Comparison of ENCODE assay signal across 8 cellular contexts in genomic region chr6:36615018-36615761, GRCh38. TPM values are rescaled to one million over a fixed set of nuclear protein-coding genes. Genes with fewer than 3 reads are reported as not detected.
DNase-seq lines count a peak whose midpoint lies in the region; ATAC-seq, FAIRE-seq and TF ChIP-seq lines count a peak whose summit lies in the region.

No MANE protein-coding gene starts in this region.

- dilution Hi-C loops in keratinocyte (cut with MboI; ENCODE audit: extremely low pct_ligation_motif_present, low sequenced_read_pairs) = loop anchor here (10.0 kb wide), 1 partner anchor 140 kb away; no protein-coding TSS in a partner anchor

- H3K27ac ChIP-seq in DND-41 (ENCODE audit: low read length) = 0 out of 2 replicates have a peak overlapping the region, but pooled peaks have one; percentile 10
- H3K27ac ChIP-seq in brain microvascular endothelial cell = no peak overlapping the region
- H3K27ac ChIP-seq in keratinocyte (ENCODE audit: control insufficient read depth, insufficient read depth, low read length) = no peak overlapping the region

- H3K79me2 ChIP-seq in DND-41 (ENCODE audit: insufficient read depth, low read length) (peaks cover 10% of the 10 kb centered on the region; the same call in 1 of the 2 replicates), keratinocyte (ENCODE audit: control insufficient read depth, insufficient read depth, low read length) (no peaks in the 10 kb centered on the region)

- no peaks in the 10 kb centered on the region for H3K4me1 ChIP-seq in DND-41 (ENCODE audit: insufficient read depth, low read length)
- H3K4me1 ChIP-seq in keratinocyte (ENCODE audit: control insufficient read depth, extremely low read depth, insufficient read depth, low read length) = peaks cover 14% of the 10 kb centered on the region

- H3K27me3 ChIP-seq in DND-41 (ENCODE audit: insufficient read depth, low read length, poor library complexity) (no peaks in the 10 kb centered on the region), brain microvascular endothelial cell (replicated peaks) (no peaks in the 10 kb centered on the region), keratinocyte (ENCODE audit: control insufficient read depth, extremely low read depth, insufficient read depth, low read length) (no peaks in the 10 kb centered on the region)

- H4K20me1 ChIP-seq in DND-41 (ENCODE audit: insufficient read depth, low read length) (peaks cover 22% of the 10 kb centered on the region; the same call in 1 of the 2 replicates), keratinocyte (ENCODE audit: control insufficient read depth, extremely low read depth, insufficient read depth, low read length) (peaks cover 5% of the 10 kb centered on the region)

- H3K9me1 ChIP-seq in keratinocyte (ENCODE audit: control insufficient read depth, extremely low read depth, insufficient read depth, low read length) = no peaks in the 10 kb centered on the region

- H3K4me2 ChIP-seq in DND-41 (ENCODE audit: insufficient read depth, low read length) (no peak overlapping the region), keratinocyte (ENCODE audit: control insufficient read depth, extremely low read depth, insufficient read depth, low read depth, low read length) (no peak overlapping the region)

- no peak overlapping the region for H3K4me3 ChIP-seq in DND-41 (ENCODE audit: low read depth in 1 of 2, low read length in 2 of 2)
- H3K4me3 ChIP-seq in brain microvascular endothelial cell (ENCODE audit: low read depth, low read length) = no peak overlapping the region
- no peak overlapping the region for H3K4me3 ChIP-seq in keratinocyte (ENCODE audit: control insufficient read depth in 2 of 3, extremely low read depth in 1 of 3, insufficient read depth in 2 of 3, low read depth in 1 of 3, low read length in 3 of 3)

- TF ChIP-seq CTCF in DND-41 (IDR thresholded peaks at IDR 0.05; ENCODE audit: borderline replicate concordance, extremely low read depth, low read length, poor library complexity, severe bottlenecking) (peak; percentile 70), brain microvascular endothelial cell (IDR thresholded peaks at IDR 0.05; ENCODE audit: low read depth, low read length, missing control alignments) (peak; percentile 81), keratinocyte (optimal IDR thresholded peaks at IDR 0.05 in 1 of 3, IDR thresholded peaks at IDR 0.05 in 1 of 3, conservative IDR thresholded peaks at IDR 0.05 in 1 of 3; ENCODE audit: extremely low read depth in 1 of 3, insufficient read depth in 2 of 3, low read length in 3 of 3) (peak; percentile 66 to 72 (median 71))

- peaks cover 37% of the 10 kb centered on the region for H3K36me3 ChIP-seq in DND-41 (ENCODE audit: insufficient read depth, low read length)
- H3K36me3 ChIP-seq in brain microvascular endothelial cell (replicated peaks) = peaks cover 5% of the 10 kb centered on the region
- peaks cover 0 to 6% of the 10 kb centered on the region in 2 experiments for H3K36me3 ChIP-seq in keratinocyte (ENCODE audit: control insufficient read depth in 2 of 2, extremely low read depth in 1 of 2, insufficient read depth in 2 of 2, low read length in 2 of 2)

- no peak overlapping the region for H3K9ac ChIP-seq in DND-41 (ENCODE audit: low read depth, low read length)
- H3K9ac ChIP-seq in keratinocyte (ENCODE audit: control insufficient read depth, extremely low read depth, insufficient read depth, low read length) = no peak overlapping the region

- DNase-seq in DND-41 (peak; percentile 55), KBM-7 (peak; percentile 93), T follicular helper cell (ENCODE audit: low read depth) (peak; percentile 20), brain microvascular endothelial cell (no peak), keratinocyte (ENCODE audit: low read depth, low spot score) (no peak), globus pallidus (ENCODE audit: low spot score) (no peak)
- DNase-seq in stimulated activated CD4-positive, alpha-beta T cell treated with anti-CD3 and anti-CD28 coated beads, Interleukin-4, amount 100 ng/mL, for 1 hour = peak; percentile 27

- no peaks in the 10 kb centered on the region for H3K9me3 ChIP-seq in DND-41 (ENCODE audit: insufficient read depth, low read length, severe bottlenecking)
- H3K9me3 ChIP-seq in keratinocyte (ENCODE audit: control insufficient read depth, low read depth, low read length) = no peaks in the 10 kb centered on the region

- H2AFZ ChIP-seq in DND-41 (ENCODE audit: low read depth, low read length) = no peak overlapping the region
- H2AFZ ChIP-seq in keratinocyte (ENCODE audit: control insufficient read depth, low read length) = no peak overlapping the region

- in situ Hi-C loops in KBM-7 (cut with MboI; ENCODE audit: low pct_unique_long_range_greater_than_20kb, low sequenced_read_pairs) = no loop called here
- in situ Hi-C loops in brain microvascular endothelial cell (cut with HindIII; ENCODE audit: low pct_ligation_motif_present, low sequenced_read_pairs) = no loop called here

- no peak for FAIRE-seq in keratinocyte (lab: Jason Lieb, UNC)

- peak; percentile 53 for ATAC-seq in DND-41 (ENCODE audit: insufficient read depth, low read depth)
- no peak for ATAC-seq in GM21381 (IDR thresholded peaks at IDR 0.05; ENCODE audit: unreplicated experiment)

RNA-seq across cellular contexts. Expression of gene SRSF3, which starts 21.0 kb away (rescaled TPM):
- polyA plus RNA-seq in keratinocyte = 194 to 481 TPM (median 398 TPM) in 3 replicates
- 153 TPM for polyA plus RNA-seq in keratinocyte (2011; ENCODE audit: low read depth)
- 246 and 325 TPM in 2 replicates for polyA plus RNA-seq in keratinocyte (2011; cell fraction: cytosol; rRNA removed)
- polyA plus RNA-seq in keratinocyte (2011; cell fraction: nucleus; rRNA removed) = 255 and 329 TPM in 2 replicates
- 149 and 383 TPM in 2 replicates for polyA plus RNA-seq in keratinocyte (2012; ENCODE audit: low replicate concordance)
- 45.9 to 202 TPM (median 113 TPM) in 3 replicates for polyA minus RNA-seq in keratinocyte
- polyA minus RNA-seq in keratinocyte (2011; cell fraction: cytosol; rRNA and poly(A)+ RNA removed) = 38.2 TPM
- 63.2 and 99.1 TPM in 2 replicates for polyA minus RNA-seq in keratinocyte (2011; cell fraction: nucleus; rRNA and poly(A)+ RNA removed)

Comparison
In these comparisons a context has a peak if more than half of its experiments do, and no peak if none do; other contexts are left out.
1. DNase-seq: peak in DND-41 (single experiment), KBM-7 (single experiment), T follicular helper cell (single experiment) and stimulated activated CD4-positive, alpha-beta T cell treated with anti-CD3 and anti-CD28 coated beads, Interleukin-4, amount 100 ng/mL, for 1 hour (single experiment); none in brain microvascular endothelial cell (single experiment), keratinocyte (single experiment) and globus pallidus (single experiment).
2. Peak in every context shown above with its lines, with median percentiles within 50 percentile points of each other: CTCF ChIP-seq.